Comparison of ENCODE assay signal across 22 cellular contexts in genomic region chr2:141641462-141641861, GRCh38.
DNase-seq lines count a peak whose midpoint lies in the region; ATAC-seq and TF ChIP-seq lines count a peak whose summit lies in the region.
"Had no signal": no experiment of that assay in that cellular context is flagged by ENCODE, and none has a peak within 500 bp of the region (broad histone marks: within the 10 kb centered on the region; RNA-seq: fewer than 3 reads in every experiment).

No MANE protein-coding gene starts in this region.

- H3K9me3 ChIP-seq in PC-3 (ENCODE audit: low read length) (no peaks in the 10 kb centered on the region), body of pancreas (no peaks in the 10 kb centered on the region)
- H3K9me3 ChIP-seq: thyroid gland had no signal

- H3K4me1 Mint-ChIP-seq in WTC11, result no peaks in the 10 kb centered on the region
- H3K4me1 Mint-ChIP-seq: activated CD4-positive, alpha-beta T cell treated with anti-CD3 and anti-CD28 coated beads, Interleukin-2, amount 10 ng/mL, durations not matched to agents 7 days and 5 days; naive B cell had no signal

- no TSS peak for BruUV-seq in PC-3 (replicated peaks; lab: Mats Ljungman, UMichigan)

- H3K4me2 ChIP-seq in PC-3 (ENCODE audit: low read length), result no peak overlapping the region

- H3K36me3 ChIP-seq in PC-3 (ENCODE audit: low read depth, low read length), result no peaks in the 10 kb centered on the region
- no peaks in the 10 kb centered on the region for H3K36me3 ChIP-seq in body of pancreas (replicated peaks in 1 of 2; ENCODE audit: insufficient read depth in 1 of 2, low read depth in 2 of 2)
- H3K36me3 ChIP-seq: thyroid gland had no signal

- H4K20me1 ChIP-seq in PC-3 (ENCODE audit: low read length), result no peaks in the 10 kb centered on the region

- no peaks in the 10 kb centered on the region for H3K27me3 ChIP-seq in PC-3 (ENCODE audit: low read length)
- H3K27me3 ChIP-seq in body of pancreas, result no peaks in the 10 kb centered on the region
- H3K27me3 ChIP-seq: thyroid gland had no signal

- H3K9me3 Mint-ChIP-seq in WTC11, result peaks cover 9% of the 10 kb centered on the region
- H3K9me3 Mint-ChIP-seq: activated CD4-positive, alpha-beta T cell treated with anti-CD3 and anti-CD28 coated beads, Interleukin-2, amount 10 ng/mL, durations not matched to agents 7 days and 5 days had no signal

- no peak overlapping the region for H2AFZ ChIP-seq in PC-3 (ENCODE audit: low read length)

- H3K9me2 ChIP-seq in PC-3 (replicated peaks; ENCODE audit: low read length), result no peaks in the 10 kb centered on the region

- H3K4me3 ChIP-seq in PC-3 (ENCODE audit: low read length) (no peak overlapping the region), epithelial cell of esophagus (ENCODE audit: low read length) (no peak overlapping the region), skeletal muscle cell (ENCODE audit: low read depth, low read length) (no peak overlapping the region), body of pancreas (no peak overlapping the region)
- H3K4me3 ChIP-seq: thyroid gland had no signal

- no peak overlapping the region for H3K9ac ChIP-seq in PC-3 (ENCODE audit: low read length)

- H3K27me3 Mint-ChIP-seq in WTC11 (ENCODE audit: low read depth), result no peaks in the 10 kb centered on the region
- H3K27me3 Mint-ChIP-seq: activated CD4-positive, alpha-beta T cell treated with anti-CD3 and anti-CD28 coated beads, Interleukin-2, amount 10 ng/mL, durations not matched to agents 7 days and 5 days; effector memory CD8-positive, alpha-beta T cell; naive B cell had no signal

- H3K79me2 ChIP-seq in PC-3 (ENCODE audit: low read length), result no peaks in the 10 kb centered on the region

- DNase-seq in HCEC 1CT (peak; percentile 55), PC-3 (peak; percentile 85), epithelial cell of esophagus (ENCODE audit: low read depth) (peak; percentile 57), skeletal muscle cell (ENCODE audit: low read depth) (peak; percentile 7), WTC11 (ENCODE audit: low spot score) (no peak), body of pancreas (no peak), SW480 (ENCODE audit: low spot score) (no peak)
- DNase-seq: activated CD4-positive, alpha-beta T cell treated with anti-CD3 and anti-CD28 coated beads, Interleukin-2, amount 10 ng/mL, durations not matched to agents 7 days and 5 days; COR-L47; effector memory CD8-positive, alpha-beta T cell; hypothalamus; KBM-7; naive B cell; NCI-H1092; NCI-H2081 treated with DMSO at 0.1 percent for 48 hours; NCI-H524; RPMI8226; stimulated activated naive CD4-positive, alpha-beta T cell treated with Interleukin-2 at 50 U/mL for 16 hours; SW 1271; thyroid gland had no signal

- no peak overlapping the region for H3K27ac Mint-ChIP-seq in WTC11
- H3K27ac Mint-ChIP-seq: activated CD4-positive, alpha-beta T cell treated with anti-CD3 and anti-CD28 coated beads, Interleukin-2, amount 10 ng/mL, durations not matched to agents 7 days and 5 days; effector memory CD8-positive, alpha-beta T cell; naive B cell had no signal

- intact Hi-C loops in PC-3 (cut with micrococcal nuclease) (no loop called here), body of pancreas (cut with DNase I) (no loop called here)

- H3K27ac ChIP-seq in PC-3 (ENCODE audit: low read length), result no peak overlapping the region
- H3K27ac ChIP-seq in body of pancreas, result no peak overlapping the region
- H3K27ac ChIP-seq: thyroid gland had no signal

- ATAC-seq in PC-3 (peak; percentile 97), GM19452 (IDR thresholded peaks at IDR 0.05; ENCODE audit: unreplicated experiment) (no peak), WTC11 (no peak), body of pancreas (no peak)
- ATAC-seq: effector memory CD8-positive, alpha-beta T cell; sciatic nerve had no signal

- POLR2A ChIA-PET in PC-3 (lab: Charles Lee; ENCODE audit: unreplicated experiment), result no interaction called here
- POLR2A ChIA-PET in WTC11 (lab: Charles Lee), result no interaction called here

- H3K36me3 Mint-ChIP-seq in WTC11, result no peaks in the 10 kb centered on the region
- H3K36me3 Mint-ChIP-seq: naive B cell had no signal

- no peak overlapping the region for H3K4me3 Mint-ChIP-seq in WTC11
- H3K4me3 Mint-ChIP-seq: activated CD4-positive, alpha-beta T cell treated with anti-CD3 and anti-CD28 coated beads, Interleukin-2, amount 10 ng/mL, durations not matched to agents 7 days and 5 days; effector memory CD8-positive, alpha-beta T cell; naive B cell had no signal

- H3K4me1 ChIP-seq in PC-3 (ENCODE audit: insufficient read depth, low read length), result no peaks in the 10 kb centered on the region
- no peaks in the 10 kb centered on the region for H3K4me1 ChIP-seq in body of pancreas
- H3K4me1 ChIP-seq: thyroid gland had no signal

- no peak for TF ChIP-seq POLR2A in body of pancreas (IDR thresholded peaks at IDR 0.05)

- CTCF ChIA-PET in PC-3 (lab: Charles Lee), result interaction anchor here (0.6 kb wide), 1 partner anchor 425 kb away, joined by 3 read pairs; no protein-coding TSS in a partner anchor
- CTCF ChIA-PET in WTC11 (lab: Charles Lee), result no interaction called here

- TF ChIP-seq CTCF in PC-3 (conservative IDR thresholded peaks at IDR 0.05; ENCODE audit: low read depth, low read length) (no peak), epithelial cell of esophagus (IDR thresholded peaks at IDR 0.05; ENCODE audit: insufficient read depth, low read depth, low read length, missing control alignments) (no peak), WTC11 (IDR thresholded peaks at IDR 0.05) (no peak), body of pancreas (IDR thresholded peaks at IDR 0.05) (no peak)

- no peaks in the 10 kb centered on the region for H3F3A ChIP-seq in PC-3 (ENCODE audit: low read length, unreplicated experiment)

TF ChIP-seq in WTC11, 78 proteins besides CTCF, POLR2A, EP300 and RAD21:
- no peak for TF ChIP-seq ARID4B (CRISPR knock-in tag; IDR thresholded peaks at IDR 0.05; ENCODE audit: borderline replicate concordance)
- TF ChIP-seq ELF4 (CRISPR knock-in tag; IDR thresholded peaks at IDR 0.05; ENCODE audit: low read depth), result no peak
- no peak for TF ChIP-seq E2F4 (CRISPR knock-in tag; IDR thresholded peaks at IDR 0.05; ENCODE audit: borderline replicate concordance, low read depth)
- no peak for TF ChIP-seq ZNF423 (CRISPR knock-in tag; IDR thresholded peaks at IDR 0.05)

Comparison
In these comparisons a context has a peak if more than half of its experiments do, and no peak if none do; other contexts are left out.
1. DNase-seq: peak in HCEC 1CT (single experiment), PC-3 (single experiment), epithelial cell of esophagus (single experiment) and skeletal muscle cell (single experiment); none in WTC11 (single experiment), body of pancreas (0 of 4) and SW480 (single experiment).